ENCODE assay signal across 1 cellular context in genomic region chr7:1042161-1042833, GRCh38.
TF ChIP-seq lines count a peak whose summit lies in the region.

No MANE protein-coding gene starts in this region.

TF ChIP-seq in IMR-90, 13 proteins besides CTCF, POLR2A, EP300 and RAD21:
- TF ChIP-seq MAZ (IDR thresholded peaks at IDR 0.05; ENCODE audit: borderline replicate concordance, low read depth, low read length) (no peak), RCOR1 (IDR thresholded peaks at IDR 0.05; ENCODE audit: insufficient replicate concordance, low read length) (no peak), FOS (IDR thresholded peaks at IDR 0.05; ENCODE audit: low read depth, low read length) (no peak), NFE2L2 (IDR thresholded peaks at IDR 0.05; ENCODE audit: low read depth, low read length) (no peak), RFX5 (IDR thresholded peaks at IDR 0.05; ENCODE audit: low read depth, low read length) (no peak), ELK1 (IDR thresholded peaks at IDR 0.05; ENCODE audit: borderline replicate concordance, low read depth, low read length) (no peak), MXI1 (IDR thresholded peaks at IDR 0.05; ENCODE audit: borderline replicate concordance, low read depth, low read length) (no peak), CEBPB (IDR thresholded peaks at IDR 0.05; ENCODE audit: low read depth, low read length) (no peak), MAFK (IDR thresholded peaks at IDR 0.05; ENCODE audit: low read depth, low read length) (no peak), USF2 (IDR thresholded peaks at IDR 0.05; ENCODE audit: low read depth, low read length) (no peak), BHLHE40 (IDR thresholded peaks at IDR 0.05; ENCODE audit: low read depth, low read length) (no peak), CHD1 (IDR thresholded peaks at IDR 0.05; ENCODE audit: low read depth, low read length) (no peak), SMC3 (IDR thresholded peaks at IDR 0.05; ENCODE audit: low read depth, low read length) (no peak)
